In the genomic region with DNA sequence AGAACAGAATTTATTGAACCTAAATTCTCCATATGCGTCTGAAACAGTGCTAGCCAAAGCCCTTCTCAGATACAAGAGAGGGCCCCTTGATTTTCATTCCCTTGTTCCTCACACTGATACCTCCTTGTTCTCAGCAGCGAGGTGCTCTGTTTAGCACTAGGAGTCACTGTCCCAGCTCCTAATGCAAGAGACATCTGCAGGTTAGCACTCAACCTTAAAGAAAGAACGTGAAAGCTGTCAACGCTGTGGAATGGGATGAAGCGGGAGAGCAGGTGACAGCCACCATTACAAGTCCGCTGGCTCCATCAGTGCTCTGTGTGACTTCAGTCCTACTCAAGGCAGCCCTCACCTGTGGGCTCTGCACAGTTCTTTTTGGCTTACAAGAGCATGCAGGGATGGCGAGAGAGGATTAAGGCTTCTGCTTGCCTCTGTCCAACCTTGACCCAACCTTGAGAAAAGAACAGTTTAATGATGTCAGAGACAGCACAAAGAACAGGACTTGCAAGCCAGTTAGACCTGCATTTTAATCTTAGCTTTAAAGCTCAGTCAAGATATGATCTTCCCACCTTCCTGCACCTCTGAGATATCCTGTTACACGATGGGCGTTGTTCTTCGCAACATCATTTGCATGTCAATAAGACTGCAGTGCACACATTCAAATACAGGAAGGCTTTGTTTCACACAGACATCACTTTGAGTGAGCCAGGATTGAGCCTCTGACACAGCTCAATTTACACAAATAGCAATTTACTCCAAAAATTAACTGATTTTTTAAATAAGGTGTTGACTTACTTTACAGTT, we compare ENCODE assay signal across 31 cellular contexts.
A peak's percentile ranks its signal among the peaks of the same experiment; 100 is the strongest.
DNase-seq lines count a peak whose midpoint lies in the region; FAIRE-seq and TF ChIP-seq lines count a peak whose summit lies in the region.
"Had no signal": no experiment of that assay in that cellular context is flagged by ENCODE, and none has a peak within 500 bp of the region (broad histone marks: within the 10 kb centered on the region; RNA-seq: fewer than 3 reads in every experiment).

No MANE protein-coding gene starts in this region.

- no peaks in the 10 kb centered on the region for H3K27me3 ChIP-seq in HUES64 (ENCODE audit: insufficient read depth, low read length)
- H3K27me3 ChIP-seq in astrocyte (ENCODE audit: insufficient read depth, low read length) = no peaks in the 10 kb centered on the region
- no peaks in the 10 kb centered on the region for H3K27me3 ChIP-seq in iPS-18a (ENCODE audit: control insufficient read depth, insufficient read depth, low read length)
- no peaks in the 10 kb centered on the region for H3K27me3 ChIP-seq in prostate gland (replicated peaks; ENCODE audit: insufficient read depth)
- H3K27me3 ChIP-seq: breast epithelium, right atrium auricular region had no signal

- H3K4me1 ChIP-seq in HUES64 (ENCODE audit: insufficient read depth, low read length) = 0 out of 2 replicates have a peak, but pooled peaks cover 4% of the 10 kb centered on the region
- no peaks in the 10 kb centered on the region for H3K4me1 ChIP-seq in astrocyte (ENCODE audit: insufficient read depth, low read length)
- H3K4me1 ChIP-seq in iPS-18a (ENCODE audit: control insufficient read depth, low read depth, low read length) = peaks cover 20% of the 10 kb centered on the region
- H3K4me1 ChIP-seq in prostate gland (replicated peaks) = no peaks in the 10 kb centered on the region
- H3K4me1 ChIP-seq: breast epithelium, right atrium auricular region had no signal

- H3K9me3 Mint-ChIP-seq in Calu3 (ENCODE audit: low read depth, unreplicated experiment) (no peaks in the 10 kb centered on the region), astrocyte (ENCODE audit: unreplicated experiment) (no peaks in the 10 kb centered on the region)
- H3K9me3 Mint-ChIP-seq in activated T-cell treated with anti-CD3 and anti-CD28 coated beads, Interleukin-2, amount 50 U/mL, for 24 hours = peaks cover 18% of the 10 kb centered on the region

- no peaks in the 10 kb centered on the region for H3K9me3 ChIP-seq in HUES64 (ENCODE audit: insufficient read depth, low read depth, low read length)
- no peaks in the 10 kb centered on the region for H3K9me3 ChIP-seq in astrocyte (ENCODE audit: insufficient read depth, low read depth, low read length)
- no peaks in the 10 kb centered on the region for H3K9me3 ChIP-seq in iPS-18a (ENCODE audit: control insufficient read depth, low read depth, low read length)
- H3K9me3 ChIP-seq in prostate gland = no peaks in the 10 kb centered on the region
- H3K9me3 ChIP-seq: breast epithelium, right atrium auricular region, thoracic aorta had no signal

- no peak for TF ChIP-seq POLR2A in prostate gland (IDR thresholded peaks at IDR 0.05)

- H3K4me1 Mint-ChIP-seq in Calu3 (ENCODE audit: low read depth, unreplicated experiment) (peaks cover 16% of the 10 kb centered on the region), astrocyte (ENCODE audit: low read depth, unreplicated experiment) (no peaks in the 10 kb centered on the region)
- H3K4me1 Mint-ChIP-seq in activated T-cell treated with anti-CD3 and anti-CD28 coated beads, Interleukin-2, amount 50 U/mL, for 24 hours (ENCODE audit: low read depth) = no peaks in the 10 kb centered on the region
- H3K4me1 Mint-ChIP-seq: activated T-helper 17 cell treated with anti-CD3 and anti-CD28 coated beads, Interleukin-2, amount 50 U/mL, for 72 hours; CD14-positive monocyte; memory B cell; stimulated activated naive CD8-positive, alpha-beta T cell treated with anti-CD3 and anti-CD28 coated beads, Interleukin-15, amount 100 ng/mL, for 72 hours had no signal

- peak; percentile 10 for DNase-seq in Calu3
- no peak for DNase-seq in astrocyte (ENCODE audit: low read depth)
- no peak for DNase-seq in NCI-H187 treated with DMSO at 0.1 percent for 48 hours (lab: John Stamatoyannopoulos, UW)
- no peak for DNase-seq in prostate gland (ENCODE audit: low spot score)
- no peak for DNase-seq in activated T-cell treated with anti-CD3 and anti-CD28 coated beads, Interleukin-2, amount 50 U/mL, for 24 hours
- DNase-seq in DMS153 treated with DMSO at 0.1 percent for 48 hours (lab: John Stamatoyannopoulos, UW; ENCODE audit: unreplicated experiment) = no peak
- DNase-seq: activated CD4-positive, alpha-beta T cell treated with anti-CD3 and anti-CD28 coated beads for 4 hours; activated CD8-positive, alpha-beta T cell treated with anti-CD3 and anti-CD28 coated beads, Interleukin-2, amount 10 ng/mL, durations not matched to agents 7 days and 5 days; activated naive CD4-positive, alpha-beta T cell treated with anti-CD3 and anti-CD28 coated beads, Interleukin-2, amount 50 U/mL, for 16 hours; amniotic stem cell; DND-41; effector CD4-positive, alpha-beta T cell; glutamatergic neuron; GOT3; MM.1S; NCI-H2029; NCI-H345; stimulated activated CD4-positive, alpha-beta T cell treated with anti-CD3 and anti-CD28 coated beads, Interleukin-2, amount 100 ng/mL, for 24 hours; stimulated activated naive CD8-positive, alpha-beta T cell treated with anti-CD3 and anti-CD28 coated beads, Interleukin-15, amount 100 ng/mL, for 72 hours; T-helper 9 cell had no signal

- H3K27ac Mint-ChIP-seq in Calu3 (ENCODE audit: unreplicated experiment) (no peak overlapping the region), astrocyte (ENCODE audit: unreplicated experiment) (no peak overlapping the region)
- H3K27ac Mint-ChIP-seq in activated T-cell treated with anti-CD3 and anti-CD28 coated beads, Interleukin-2, amount 50 U/mL, for 24 hours = no peak overlapping the region
- H3K27ac Mint-ChIP-seq: activated CD8-positive, alpha-beta T cell treated with anti-CD3 and anti-CD28 coated beads, Interleukin-2, amount 10 ng/mL, durations not matched to agents 7 days and 5 days; activated T-helper 17 cell treated with anti-CD3 and anti-CD28 coated beads, Interleukin-2, amount 50 U/mL, for 72 hours; CD14-positive monocyte; memory B cell; stimulated activated naive CD8-positive, alpha-beta T cell treated with anti-CD3 and anti-CD28 coated beads, Interleukin-15, amount 100 ng/mL, for 72 hours had no signal

- intact Hi-C loops in Calu3 (cut with micrococcal nuclease; ENCODE audit: unreplicated experiment) (no loop called here), prostate gland (cut with DNase I) (no loop called here)

- 26% methylated on average over 10 of the region's 10 CpGs for WGBS in HUES64
- 44% methylated on average over 6 of the region's 10 CpGs for WGBS in prostate gland

- H3K27me3 Mint-ChIP-seq in Calu3 (ENCODE audit: unreplicated experiment) (no peaks in the 10 kb centered on the region), astrocyte (ENCODE audit: low read depth, unreplicated experiment) (no peaks in the 10 kb centered on the region)
- peaks cover 7% of the 10 kb centered on the region for H3K27me3 Mint-ChIP-seq in activated T-cell treated with anti-CD3 and anti-CD28 coated beads, Interleukin-2, amount 50 U/mL, for 24 hours
- H3K27me3 Mint-ChIP-seq: memory B cell; stimulated activated naive CD8-positive, alpha-beta T cell treated with anti-CD3 and anti-CD28 coated beads, Interleukin-15, amount 100 ng/mL, for 72 hours had no signal

- H2AFZ ChIP-seq in astrocyte (ENCODE audit: low read depth, low read length) = no peak overlapping the region

- H3K4me2 ChIP-seq in astrocyte (ENCODE audit: low read length) = no peak overlapping the region
- H3K4me2 ChIP-seq: smooth muscle cell had no signal

- H3K9ac ChIP-seq in HUES64 (ENCODE audit: low read depth, low read length) (no peak overlapping the region), astrocyte (ENCODE audit: low read length) (no peak overlapping the region), iPS-18a (ENCODE audit: low read length) (no peak overlapping the region)

- H3K4me3 ChIP-seq in HUES64 (ENCODE audit: low read length) (peak overlapping the region; percentile 20; the same call in 1 of the 2 replicates), astrocyte (ENCODE audit: insufficient read depth, low read depth, low read length) (no peak overlapping the region), iPS-18a (ENCODE audit: low read length) (peak overlapping the region; percentile 41), prostate gland (no peak overlapping the region)
- H3K4me3 ChIP-seq: breast epithelium, right atrium auricular region, smooth muscle cell, thoracic aorta had no signal

- H3K27ac ChIP-seq in HUES64 (ENCODE audit: low read depth, low read length) (no peak overlapping the region), astrocyte (ENCODE audit: low read depth, low read length) (no peak overlapping the region), iPS-18a (ENCODE audit: low read length) (no peak overlapping the region), prostate gland (no peak overlapping the region)
- H3K27ac ChIP-seq: breast epithelium, epithelial cell of prostate, right atrium auricular region, thoracic aorta had no signal

- CTCF ChIA-PET in Calu3 (lab: Charles Lee) = interaction anchor here (0.6 kb wide), 1 partner anchor 512 kb away, joined by 5 read pairs; no protein-coding TSS in a partner anchor

- TF ChIP-seq CTCF in Calu3 (IDR thresholded peaks at IDR 0.05; ENCODE audit: unreplicated experiment) (no peak), astrocyte (IDR thresholded peaks at IDR 0.05; ENCODE audit: insufficient read depth, low read depth, low read length) (no peak), prostate gland (IDR thresholded peaks at IDR 0.05) (no peak)

- H3K4me3 Mint-ChIP-seq in Calu3 (ENCODE audit: low read depth, unreplicated experiment) (no peak overlapping the region), astrocyte (ENCODE audit: unreplicated experiment) (no peak overlapping the region)
- no peak overlapping the region for H3K4me3 Mint-ChIP-seq in activated T-cell treated with anti-CD3 and anti-CD28 coated beads, Interleukin-2, amount 50 U/mL, for 24 hours
- H3K4me3 Mint-ChIP-seq: activated CD8-positive, alpha-beta T cell treated with anti-CD3 and anti-CD28 coated beads, Interleukin-2, amount 10 ng/mL, durations not matched to agents 7 days and 5 days; activated T-helper 17 cell treated with anti-CD3 and anti-CD28 coated beads, Interleukin-2, amount 50 U/mL, for 72 hours; CD14-positive monocyte; memory B cell; stimulated activated naive CD8-positive, alpha-beta T cell treated with anti-CD3 and anti-CD28 coated beads, Interleukin-15, amount 100 ng/mL, for 72 hours had no signal

- H3K79me2 ChIP-seq in astrocyte (ENCODE audit: insufficient read depth, low read length) = no peaks in the 10 kb centered on the region

- FAIRE-seq in astrocyte (lab: Jason Lieb, UNC) = peak; percentile 34
- FAIRE-seq: urothelium cell line had no signal

- H4K20me1 ChIP-seq in astrocyte (ENCODE audit: insufficient read depth, low read length) = no peaks in the 10 kb centered on the region

- no peaks in the 10 kb centered on the region for H3K36me3 ChIP-seq in HUES64 (ENCODE audit: insufficient read depth, low read length)
- H3K36me3 ChIP-seq in astrocyte (ENCODE audit: insufficient read depth, low read length) = no peaks in the 10 kb centered on the region
- H3K36me3 ChIP-seq in iPS-18a (ENCODE audit: control insufficient read depth, low read depth, low read length) = no peaks in the 10 kb centered on the region
- H3K36me3 ChIP-seq in prostate gland = no peaks in the 10 kb centered on the region
- H3K36me3 ChIP-seq: breast epithelium, right atrium auricular region, thoracic aorta had no signal

- no TSS peak for BruUV-seq in Calu3 (replicated peaks; lab: Mats Ljungman, UMichigan)

- H3K36me3 Mint-ChIP-seq in Calu3 (ENCODE audit: insufficient read depth, unreplicated experiment) (no peaks in the 10 kb centered on the region), astrocyte (ENCODE audit: low read depth, unreplicated experiment) (no peaks in the 10 kb centered on the region)
- no peaks in the 10 kb centered on the region for H3K36me3 Mint-ChIP-seq in activated T-cell treated with anti-CD3 and anti-CD28 coated beads, Interleukin-2, amount 50 U/mL, for 24 hours (ENCODE audit: low read depth)
- H3K36me3 Mint-ChIP-seq: CD14-positive monocyte, memory B cell had no signal

Comparison
In these comparisons a context has a peak if more than half of its experiments do, and no peak if none do; other contexts are left out.
1. H3K4me3 ChIP-seq: peak in HUES64 (single experiment) and iPS-18a (single experiment); none in astrocyte (single experiment) and prostate gland (0 of 2).